In genomic region chr2:18896106-18896505, GRCh38 we compare ENCODE assay signal across 16 cellular contexts.
A peak's percentile ranks its signal among the peaks of the same experiment; 100 is the strongest.
DNase-seq lines count a peak whose midpoint lies in the region; ATAC-seq and TF ChIP-seq lines count a peak whose summit lies in the region.
"Had no signal": no experiment of that assay in that cellular context is flagged by ENCODE, and none has a peak within 500 bp of the region (broad histone marks: within the 10 kb centered on the region; RNA-seq: fewer than 3 reads in every experiment).

No MANE protein-coding gene starts in this region.

- H2AFZ ChIP-seq in SK-N-SH (ENCODE audit: low read depth) = no peak overlapping the region

- WGBS in SK-N-SH (ENCODE audit: low lambda C conversion rate) = 39% methylated on average over 1 of the region's 1 CpG

- DNase-seq in Ammon's horn (ENCODE audit: low spot score) = peak; percentile 32
- no peak for DNase-seq in SK-N-SH
- peak; percentile 71 for DNase-seq in fibroblast of mammary gland (ENCODE audit: low read depth)
- DNase-seq in occipital lobe (lab: John Stamatoyannopoulos, UW) = peak; percentile 0
- no peak for DNase-seq in islet precursor cell
- no peak for DNase-seq in stimulated activated CD4-positive, alpha-beta T cell treated with anti-CD3 and anti-CD28 coated beads, Interleukin-12 subunit alpha, Interleukin-12 subunit beta, amount 100 ng/mL, for 4 hours
- DNase-seq: CD8-positive, alpha-beta T cell; H7; Kasumi-1; NCI-H1417; NCI-H1930; NCI-H510A treated with DMSO at 0.1 percent for 48 hours; SHP77 had no signal

- H3K9me3 ChIP-seq in SK-N-SH = no peaks in the 10 kb centered on the region
- H3K9me3 ChIP-seq: A549 had no signal

- H3F3A ChIP-seq in SK-N-SH (replicated peaks; ENCODE audit: insufficient read depth) = no peaks in the 10 kb centered on the region

- H3K4me3 ChIP-seq in SK-N-SH (ENCODE audit: low read depth in 2 of 2, low read length in 1 of 2) (no peak overlapping the region), fibroblast of mammary gland (ENCODE audit: control insufficient read depth, low read depth, low read length) (no peak overlapping the region)
- H3K4me3 ChIP-seq: A549 had no signal

- no peaks in the 10 kb centered on the region for H3K36me3 ChIP-seq in SK-N-SH (replicated peaks in 1 of 2; ENCODE audit: control insufficient read depth in 1 of 2, insufficient read depth in 2 of 2, low read length in 1 of 2)

- no peak for TF ChIP-seq RAD21 in SK-N-SH (IDR thresholded peaks at IDR 0.05; ENCODE audit: low read length)

- H4K20me1 ChIP-seq in SK-N-SH (ENCODE audit: insufficient read depth) = no peaks in the 10 kb centered on the region

- TF ChIP-seq EP300 in SK-N-SH (IDR thresholded peaks at IDR 0.05; ENCODE audit: borderline replicate concordance in 1 of 2, low read depth in 1 of 2, low read length in 1 of 2) = no peak

- ATAC-seq in HG02981 (IDR thresholded peaks at IDR 0.05; ENCODE audit: unreplicated experiment) = no peak
- no peak for ATAC-seq in GM21381 (IDR thresholded peaks at IDR 0.05; ENCODE audit: unreplicated experiment)
- ATAC-seq: A549; CD8-positive, alpha-beta T cell had no signal

- no peaks in the 10 kb centered on the region for H3K27me3 ChIP-seq in SK-N-SH (ENCODE audit: insufficient read depth)

- H3K27ac ChIP-seq in SK-N-SH (ENCODE audit: low read depth in 2 of 2, low read length in 1 of 2) = peak overlapping the region; percentile 24 to 28; a peak in 2 of 4 replicates
- H3K27ac ChIP-seq: A549 had no signal

- H3K79me2 ChIP-seq in SK-N-SH (ENCODE audit: insufficient read depth) = no peaks in the 10 kb centered on the region

- H3K9me2 ChIP-seq in SK-N-SH = no peaks in the 10 kb centered on the region

- peaks cover 0 to 8% of the 10 kb centered on the region in 2 experiments; a peak in 1 of 4 replicates for H3K4me1 ChIP-seq in SK-N-SH (ENCODE audit: control insufficient read depth in 1 of 2, insufficient read depth in 2 of 2, low read depth in 1 of 2, low read length in 1 of 2)
- H3K4me1 ChIP-seq: A549 had no signal

- POLR2A ChIA-PET in SK-N-SH (lab: Yijun Ruan, JAX) = no interaction called here

- no peak overlapping the region for H3K9ac ChIP-seq in SK-N-SH

- CTCF ChIA-PET in SK-N-SH (lab: Yijun Ruan, JAX) = interaction anchor here (1.4 kb wide), 1 partner anchor 11 kb away, joined by 3 read pairs; no protein-coding TSS in a partner anchor

- H3K4me2 ChIP-seq in SK-N-SH = no peak overlapping the region; the same call in 1 of the 2 replicates
- H3K4me2 ChIP-seq: A549 had no signal

- TF ChIP-seq CTCF in SK-N-SH (IDR thresholded peaks at IDR 0.05) = no peak
- no peak for TF ChIP-seq CTCF in fibroblast of mammary gland (conservative IDR thresholded peaks at IDR 0.05; ENCODE audit: control insufficient read depth, insufficient read depth, low read depth, low read length)

TF ChIP-seq in SK-N-SH, 30 proteins besides CTCF, POLR2A, EP300 and RAD21:
- TF ChIP-seq TCF12 (IDR thresholded peaks at IDR 0.05) = peak; percentile 58
- no peak for TF ChIP-seq TAF1 (IDR thresholded peaks at IDR 0.05; ENCODE audit: borderline replicate concordance, low read depth, low read length)
- TF ChIP-seq FOSL2 (IDR thresholded peaks at IDR 0.05; ENCODE audit: borderline replicate concordance, low read depth) = peak; percentile 27; the same call in 1 of the 2 replicates
- no peak for TF ChIP-seq MAX (IDR thresholded peaks at IDR 0.05; ENCODE audit: low read depth)
- TF ChIP-seq, protein P1, sequence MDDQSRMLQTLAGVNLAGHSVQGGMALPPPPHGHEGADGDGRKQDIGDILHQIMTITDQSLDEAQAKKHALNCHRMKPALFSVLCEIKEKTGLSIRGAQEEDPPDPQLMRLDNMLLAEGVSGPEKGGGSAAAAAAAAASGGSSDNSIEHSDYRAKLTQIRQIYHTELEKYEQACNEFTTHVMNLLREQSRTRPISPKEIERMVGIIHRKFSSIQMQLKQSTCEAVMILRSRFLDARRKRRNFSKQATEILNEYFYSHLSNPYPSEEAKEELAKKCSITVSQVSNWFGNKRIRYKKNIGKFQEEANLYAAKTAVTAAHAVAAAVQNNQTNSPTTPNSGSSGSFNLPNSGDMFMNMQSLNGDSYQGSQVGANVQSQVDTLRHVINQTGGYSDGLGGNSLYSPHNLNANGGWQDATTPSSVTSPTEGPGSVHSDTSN (IDR thresholded peaks at IDR 0.05) = no peak; the same call in 1 of the 2 replicates
- TF ChIP-seq FOXJ3 (CRISPR knock-in tag; IDR thresholded peaks at IDR 0.05) = no peak
- no peak for TF ChIP-seq YY1 (IDR thresholded peaks at IDR 0.05; ENCODE audit: low read depth)
- TF ChIP-seq ZBTB33 (IDR thresholded peaks at IDR 0.05; ENCODE audit: borderline replicate concordance, low read depth) = no peak

Comparison
In these comparisons a context has a peak if more than half of its experiments do, and no peak if none do; other contexts are left out.
1. DNase-seq: peak in Ammon's horn (single experiment), fibroblast of mammary gland (single experiment) and occipital lobe (single experiment); none in SK-N-SH (single experiment), islet precursor cell (single experiment) and stimulated activated CD4-positive, alpha-beta T cell treated with anti-CD3 and anti-CD28 coated beads, Interleukin-12 subunit alpha, Interleukin-12 subunit beta, amount 100 ng/mL, for 4 hours (single experiment).